In the genomic region with DNA sequence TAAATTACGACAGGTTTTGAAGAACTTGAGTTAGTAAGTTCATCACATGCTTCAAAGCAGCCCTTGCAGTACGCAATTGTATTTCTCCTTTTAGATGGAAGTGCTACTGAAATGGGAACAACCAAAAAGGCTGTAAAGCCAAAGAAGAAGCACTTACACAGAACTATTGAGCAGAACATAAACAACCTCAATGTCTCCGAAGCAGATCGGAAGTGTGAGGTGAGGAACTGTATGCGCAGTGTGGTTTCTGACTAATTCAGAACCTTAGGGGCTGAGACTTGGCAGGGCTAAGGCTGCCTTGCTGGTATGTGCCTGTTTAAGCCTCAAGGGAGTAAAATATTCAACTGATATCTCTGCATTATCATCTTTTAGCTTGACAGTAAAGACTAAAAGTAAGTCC, we compare ENCODE assay signal across 1 cellular context.
A peak's percentile ranks its signal among the peaks of the same experiment; 100 is the strongest.
TF ChIP-seq lines count a peak whose summit lies in the region.

No MANE protein-coding gene starts in this region.

TF ChIP-seq in GM12878, 131 proteins besides CTCF, POLR2A, EP300 and RAD21 (continued from another document):
- TF ChIP-seq, protein P1, sequence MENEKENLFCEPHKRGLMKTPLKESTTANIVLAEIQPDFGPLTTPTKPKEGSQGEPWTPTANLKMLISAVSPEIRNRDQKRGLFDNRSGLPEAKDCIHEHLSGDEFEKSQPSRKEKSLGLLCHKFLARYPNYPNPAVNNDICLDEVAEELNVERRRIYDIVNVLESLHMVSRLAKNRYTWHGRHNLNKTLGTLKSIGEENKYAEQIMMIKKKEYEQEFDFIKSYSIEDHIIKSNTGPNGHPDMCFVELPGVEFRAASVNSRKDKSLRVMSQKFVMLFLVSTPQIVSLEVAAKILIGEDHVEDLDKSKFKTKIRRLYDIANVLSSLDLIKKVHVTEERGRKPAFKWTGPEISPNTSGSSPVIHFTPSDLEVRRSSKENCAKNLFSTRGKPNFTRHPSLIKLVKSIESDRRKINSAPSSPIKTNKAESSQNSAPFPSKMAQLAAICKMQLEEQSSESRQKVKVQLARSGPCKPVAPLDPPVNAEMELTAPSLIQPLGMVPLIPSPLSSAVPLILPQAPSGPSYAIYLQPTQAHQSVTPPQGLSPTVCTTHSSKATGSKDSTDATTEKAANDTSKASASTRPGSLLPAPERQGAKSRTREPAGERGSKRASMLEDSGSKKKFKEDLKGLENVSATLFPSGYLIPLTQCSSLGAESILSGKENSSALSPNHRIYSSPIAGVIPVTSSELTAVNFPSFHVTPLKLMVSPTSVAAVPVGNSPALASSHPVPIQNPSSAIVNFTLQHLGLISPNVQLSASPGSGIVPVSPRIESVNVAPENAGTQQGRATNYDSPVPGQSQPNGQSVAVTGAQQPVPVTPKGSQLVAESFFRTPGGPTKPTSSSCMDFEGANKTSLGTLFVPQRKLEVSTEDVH (IDR thresholded peaks at IDR 0.05; ENCODE audit: low read depth, partially characterized antibody) = no peak
- 0 out of 2 replicates have a peak, but pooled peaks have one; percentile 22 for TF ChIP-seq PML (IDR thresholded peaks at IDR 0.05; ENCODE audit: low read length)
- no peak for TF ChIP-seq KDM1A (IDR thresholded peaks at IDR 0.05; ENCODE audit: borderline replicate concordance)
- TF ChIP-seq SKIL (IDR thresholded peaks at IDR 0.05; ENCODE audit: low read depth, poor library complexity, severe bottlenecking) = peak; percentile 81
- no peak for TF ChIP-seq SUPT20H (IDR thresholded peaks at IDR 0.05; ENCODE audit: borderline replicate concordance, control insufficient read depth, low read depth, low read length)
- TF ChIP-seq, protein P2, sequence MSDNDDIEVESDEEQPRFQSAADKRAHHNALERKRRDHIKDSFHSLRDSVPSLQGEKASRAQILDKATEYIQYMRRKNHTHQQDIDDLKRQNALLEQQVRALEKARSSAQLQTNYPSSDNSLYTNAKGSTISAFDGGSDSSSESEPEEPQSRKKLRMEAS (IDR thresholded peaks at IDR 0.05; ENCODE audit: low read depth, low read length) = 0 out of 2 replicates have a peak, but pooled peaks have one; percentile 28
- TF ChIP-seq, protein P3, sequence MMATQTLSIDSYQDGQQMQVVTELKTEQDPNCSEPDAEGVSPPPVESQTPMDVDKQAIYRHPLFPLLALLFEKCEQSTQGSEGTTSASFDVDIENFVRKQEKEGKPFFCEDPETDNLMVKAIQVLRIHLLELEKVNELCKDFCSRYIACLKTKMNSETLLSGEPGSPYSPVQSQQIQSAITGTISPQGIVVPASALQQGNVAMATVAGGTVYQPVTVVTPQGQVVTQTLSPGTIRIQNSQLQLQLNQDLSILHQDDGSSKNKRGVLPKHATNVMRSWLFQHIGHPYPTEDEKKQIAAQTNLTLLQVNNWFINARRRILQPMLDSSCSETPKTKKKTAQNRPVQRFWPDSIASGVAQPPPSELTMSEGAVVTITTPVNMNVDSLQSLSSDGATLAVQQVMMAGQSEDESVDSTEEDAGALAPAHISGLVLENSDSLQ (IDR thresholded peaks at IDR 0.05) = 0 out of 2 replicates have a peak, but pooled peaks have one; percentile 6
- peak; percentile 97 for TF ChIP-seq RUNX3 (IDR thresholded peaks at IDR 0.05; ENCODE audit: low read length)
- TF ChIP-seq ZBTB11 (CRISPR knock-in tag; IDR thresholded peaks at IDR 0.05) = no peak
- TF ChIP-seq, protein P4, sequence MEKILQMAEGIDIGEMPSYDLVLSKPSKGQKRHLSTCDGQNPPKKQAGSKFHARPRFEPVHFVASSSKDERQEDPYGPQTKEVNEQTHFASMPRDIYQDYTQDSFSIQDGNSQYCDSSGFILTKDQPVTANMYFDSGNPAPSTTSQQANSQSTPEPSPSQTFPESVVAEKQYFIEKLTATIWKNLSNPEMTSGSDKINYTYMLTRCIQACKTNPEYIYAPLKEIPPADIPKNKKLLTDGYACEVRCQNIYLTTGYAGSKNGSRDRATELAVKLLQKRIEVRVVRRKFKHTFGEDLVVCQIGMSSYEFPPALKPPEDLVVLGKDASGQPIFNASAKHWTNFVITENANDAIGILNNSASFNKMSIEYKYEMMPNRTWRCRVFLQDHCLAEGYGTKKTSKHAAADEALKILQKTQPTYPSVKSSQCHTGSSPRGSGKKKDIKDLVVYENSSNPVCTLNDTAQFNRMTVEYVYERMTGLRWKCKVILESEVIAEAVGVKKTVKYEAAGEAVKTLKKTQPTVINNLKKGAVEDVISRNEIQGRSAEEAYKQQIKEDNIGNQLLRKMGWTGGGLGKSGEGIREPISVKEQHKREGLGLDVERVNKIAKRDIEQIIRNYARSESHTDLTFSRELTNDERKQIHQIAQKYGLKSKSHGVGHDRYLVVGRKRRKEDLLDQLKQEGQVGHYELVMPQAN (conservative IDR thresholded peaks at IDR 0.05) = no peak
- peak; percentile 63; the same call in 1 of the 2 replicates for TF ChIP-seq CREM (IDR thresholded peaks at IDR 0.05; ENCODE audit: low read depth)
- 0 out of 2 replicates have a peak, but pooled peaks have one; percentile 65 for TF ChIP-seq CBFB (IDR thresholded peaks at IDR 0.05; ENCODE audit: low read depth)
- peak; percentile 56; the same call in 1 of the 2 replicates for TF ChIP-seq JUND (IDR thresholded peaks at IDR 0.05; ENCODE audit: low read depth, low read length)
- TF ChIP-seq MXI1 (IDR thresholded peaks at IDR 0.05; ENCODE audit: low read depth, low read length) = peak; percentile 58; the same call in 1 of the 2 replicates
- TF ChIP-seq CREB1 (IDR thresholded peaks at IDR 0.05; ENCODE audit: low read depth) = no peak
- TF ChIP-seq BMI1 (IDR thresholded peaks at IDR 0.05; ENCODE audit: borderline replicate concordance) = no peak
- peak; percentile 86 for TF ChIP-seq DPF2 (IDR thresholded peaks at IDR 0.05)
- TF ChIP-seq SMAD1 (IDR thresholded peaks at IDR 0.05; ENCODE audit: low read depth, partially characterized antibody) = no peak
- peak; percentile 94 for TF ChIP-seq MEF2B (IDR thresholded peaks at IDR 0.05; ENCODE audit: partially characterized antibody, poor library complexity, severe bottlenecking)
- TF ChIP-seq HDAC2 (IDR thresholded peaks at IDR 0.05) = no peak
- peak; percentile 32 to 52; a peak in 2 of 4 replicates for TF ChIP-seq BHLHE40 (IDR thresholded peaks at IDR 0.05; ENCODE audit: borderline replicate concordance in 1 of 2, low read depth in 2 of 2, low read length in 1 of 2)
- TF ChIP-seq IKZF2 (IDR thresholded peaks at IDR 0.05) = peak; percentile 84
- TF ChIP-seq NFIC (IDR thresholded peaks at IDR 0.05; ENCODE audit: low read depth, low read length) = peak; percentile 74
- TF ChIP-seq ETV6 (conservative IDR thresholded peaks at IDR 0.05 in 1 of 2, IDR thresholded peaks at IDR 0.05 in 1 of 2; ENCODE audit: borderline replicate concordance in 1 of 2, low read depth in 1 of 2) = peak in 1 of 2 experiments; percentile 91; a peak in 2 of 4 replicates
- peak; percentile 29 for TF ChIP-seq SP1 (IDR thresholded peaks at IDR 0.05; ENCODE audit: low read depth, low read length)
